ENCODE assay signal across 9 cellular contexts in genomic region chr4:68147079-68147478, GRCh38. TPM values are rescaled to one million over a fixed set of nuclear protein-coding genes. Genes with fewer than 3 reads are reported as not detected.
"Had no signal": no experiment of that assay in that cellular context is flagged by ENCODE, and none has a peak within 500 bp of the region (broad histone marks: within the 10 kb centered on the region; RNA-seq: fewer than 3 reads in every experiment).

No MANE protein-coding gene starts in this region.

- ATAC-seq: GM12878 had no signal

- FAIRE-seq: G401.6, GM12878, GM12891, GM12892, GM18507, GM19239 had no signal

- H3K4me3 ChIP-seq: GM12878 had no signal

- DNase-seq: GDM1, GF-D8 had no signal

RNA-seq across cellular contexts. Expression of gene TMPRSS11F, which starts 17.4 kb away (rescaled TPM):
- total RNA-seq: G401, GM12878 had no signal
- polyA plus RNA-seq: GM12878 had no signal
